In genomic region chr17:59106463-59107305, GRCh38 we compare ENCODE assay signal across 1 cellular context.
A peak's percentile ranks its signal among the peaks of the same experiment; 100 is the strongest.
TF ChIP-seq lines count a peak whose summit lies in the region.

Gene TRIM37 (minus strand): TSS chr17:59106880. CDS start chr17:59106461, 419 bp downstream.

TF ChIP-seq in WTC11, 78 proteins besides CTCF, POLR2A, EP300 and RAD21 (continued from another document):
- TF ChIP-seq PRDM15 (CRISPR knock-in tag; IDR thresholded peaks at IDR 0.05) (no peak), E2F5 (CRISPR knock-in tag; IDR thresholded peaks at IDR 0.05) (peak; percentile 99), CREM (CRISPR knock-in tag; IDR thresholded peaks at IDR 0.05) (no peak; the same call in 1 of the 2 replicates), ZSCAN18 (CRISPR knock-in tag; IDR thresholded peaks at IDR 0.05) (no peak), MYBL2 (CRISPR knock-in tag; IDR thresholded peaks at IDR 0.05) (peak; percentile 79; the same call in 1 of the 2 replicates), E2F4 (CRISPR knock-in tag; IDR thresholded peaks at IDR 0.05; ENCODE audit: borderline replicate concordance, low read depth) (peak; percentile 67), TP53 (CRISPR knock-in tag; IDR thresholded peaks at IDR 0.05) (no peak), IRF2 (CRISPR knock-in tag; IDR thresholded peaks at IDR 0.05; ENCODE audit: borderline replicate concordance, low read depth) (no peak), RELA (CRISPR knock-in tag; IDR thresholded peaks at IDR 0.05; ENCODE audit: borderline replicate concordance) (peak; percentile 42; the same call in 1 of the 2 replicates), ZNF416 (CRISPR knock-in tag; IDR thresholded peaks at IDR 0.05) (peak; percentile 9; the same call in 1 of the 2 replicates), MLX (CRISPR knock-in tag; IDR thresholded peaks at IDR 0.05) (no peak), ETV6 (CRISPR knock-in tag; IDR thresholded peaks at IDR 0.05) (peak; percentile 67), SMAD3 (CRISPR knock-in tag; IDR thresholded peaks at IDR 0.05; ENCODE audit: borderline replicate concordance) (peak; percentile 49; the same call in 1 of the 2 replicates), KAT7 (CRISPR knock-in tag; IDR thresholded peaks at IDR 0.05; ENCODE audit: borderline replicate concordance) (peak; percentile 50; the same call in 1 of the 2 replicates), ARID4B (CRISPR knock-in tag; IDR thresholded peaks at IDR 0.05; ENCODE audit: borderline replicate concordance) (peak; percentile 74; the same call in 1 of the 2 replicates), ZNF263 (CRISPR knock-in tag; IDR thresholded peaks at IDR 0.05; ENCODE audit: low read depth) (no peak), NFYB (CRISPR knock-in tag; conservative IDR thresholded peaks at IDR 0.05; ENCODE audit: low read depth) (no peak), TEAD1 (CRISPR knock-in tag; IDR thresholded peaks at IDR 0.05) (peak; percentile 58), ZNF425 (CRISPR knock-in tag; conservative IDR thresholded peaks at IDR 0.05) (no peak), ZNF396 (CRISPR knock-in tag; IDR thresholded peaks at IDR 0.05; ENCODE audit: borderline replicate concordance) (no peak), ZNF423 (CRISPR knock-in tag; IDR thresholded peaks at IDR 0.05) (no peak), USF2 (CRISPR knock-in tag; IDR thresholded peaks at IDR 0.05) (peak; percentile 98), MAX (CRISPR knock-in tag; IDR thresholded peaks at IDR 0.05) (peak; percentile 93), RORB (CRISPR knock-in tag; IDR thresholded peaks at IDR 0.05) (no peak), ZMAT4 (CRISPR knock-in tag; IDR thresholded peaks at IDR 0.05) (no peak), CREB1 (CRISPR knock-in tag; IDR thresholded peaks at IDR 0.05) (no peak; the same call in 1 of the 2 replicates), GRHL2 (CRISPR knock-in tag; IDR thresholded peaks at IDR 0.05; ENCODE audit: insufficient replicate concordance, severe bottlenecking) (no peak), NR3C1 (CRISPR knock-in tag; conservative IDR thresholded peaks at IDR 0.05; ENCODE audit: low read depth) (0 out of 2 replicates have a peak, but pooled peaks have one; percentile 86), E2F1 (CRISPR knock-in tag; IDR thresholded peaks at IDR 0.05) (no peak), USF1 (CRISPR knock-in tag; IDR thresholded peaks at IDR 0.05) (peak; percentile 98), ZNF219 (CRISPR knock-in tag; IDR thresholded peaks at IDR 0.05; ENCODE audit: borderline replicate concordance) (no peak), FOXK1 (CRISPR knock-in tag; IDR thresholded peaks at IDR 0.05) (peak; percentile 77)
